In genomic region chr5:87116821-87117512, GRCh38 we compare ENCODE assay signal across 9 cellular contexts.
A peak's percentile ranks its signal among the peaks of the same experiment; 100 is the strongest.
DNase-seq lines count a peak whose midpoint lies in the region; ATAC-seq and TF ChIP-seq lines count a peak whose summit lies in the region.
"Had no signal": no experiment of that assay in that cellular context is flagged by ENCODE, and none has a peak within 500 bp of the region (broad histone marks: within the 10 kb centered on the region; RNA-seq: fewer than 3 reads in every experiment).

No MANE protein-coding gene starts in this region.

- H2BK12ac ChIP-seq in mesenchymal stem cell (ENCODE audit: low read length in 2 of 2) = no peak overlapping the region

- H3K9me3 Mint-ChIP-seq in activated CD4-positive, alpha-beta T cell treated with anti-CD3 and anti-CD28 coated beads for 36 hours (ENCODE audit: low read depth) = no peaks in the 10 kb centered on the region
- H3K9me3 Mint-ChIP-seq: brain had no signal

- no peak overlapping the region for H3K23ac ChIP-seq in mesenchymal stem cell (ENCODE audit: low read length in 2 of 2)

- no peak overlapping the region for H3K4me3 ChIP-seq in HCT116 (replicated peaks in 1 of 2; ENCODE audit: low read depth in 1 of 2, low read length in 2 of 2)
- no peak overlapping the region for H3K4me3 ChIP-seq in mesenchymal stem cell (ENCODE audit: insufficient read depth in 1 of 2, low read depth in 1 of 2, low read length in 2 of 2)

- H3K27ac Mint-ChIP-seq in activated CD4-positive, alpha-beta T cell treated with anti-CD3 and anti-CD28 coated beads for 36 hours = no peak overlapping the region
- H3K27ac Mint-ChIP-seq: brain had no signal

- H3K14ac ChIP-seq in mesenchymal stem cell (ENCODE audit: low read length in 2 of 2) = no peak overlapping the region

- RAD21 ChIA-PET in HCT116 (lab: Charles Lee; ENCODE audit: low non-redundant PET in 1 of 2, low total read pairs in 2 of 2, uncharacterized antibody in 2 of 2, unreplicated experiment in 2 of 2) = no interaction called here

- no peak for TF ChIP-seq POLR2A in HCT116 (IDR thresholded peaks at IDR 0.05; ENCODE audit: borderline replicate concordance, extremely low read depth, insufficient read depth, insufficient read length)

- intact Hi-C loops in activated CD4-positive, alpha-beta T cell treated with anti-CD3 and anti-CD28 coated beads for 36 hours (cut with DNase I, micrococcal nuclease) = no loop called here
- intact Hi-C loops in HCT116 (cut with micrococcal nuclease) = no loop called here

- H3K9me2 ChIP-seq in HCT116 (ENCODE audit: insufficient read depth) = no peaks in the 10 kb centered on the region

- H3K36me3 Mint-ChIP-seq in activated CD4-positive, alpha-beta T cell treated with anti-CD3 and anti-CD28 coated beads for 36 hours (ENCODE audit: low read depth) = no peaks in the 10 kb centered on the region
- H3K36me3 Mint-ChIP-seq: brain had no signal

- H4K8ac ChIP-seq in mesenchymal stem cell (ENCODE audit: low read length) = no peak overlapping the region

- H3K27ac ChIP-seq in HCT116 (ENCODE audit: low read depth, low read length) (no peak overlapping the region), mesenchymal stem cell (ENCODE audit: low read length, poor library complexity, severe bottlenecking) (no peak overlapping the region)

- H4K91ac ChIP-seq in mesenchymal stem cell (ENCODE audit: low read length) = no peak overlapping the region

- H2BK120ac ChIP-seq in mesenchymal stem cell (ENCODE audit: low read depth, low read length) = no peak overlapping the region

- peaks cover 54% of the 10 kb centered on the region for H3K4me1 Mint-ChIP-seq in activated CD4-positive, alpha-beta T cell treated with anti-CD3 and anti-CD28 coated beads for 36 hours
- H3K4me1 Mint-ChIP-seq: brain had no signal

- no peaks in the 10 kb centered on the region for H3K9me3 ChIP-seq in HCT116 (ENCODE audit: control insufficient read depth in 1 of 2, insufficient read depth in 1 of 2, low read depth in 1 of 2, low read length in 2 of 2)
- H3K9me3 ChIP-seq in mesenchymal stem cell (ENCODE audit: control insufficient read depth, low read length) = no peaks in the 10 kb centered on the region

- H3K27me3 ChIP-seq in HCT116 (ENCODE audit: insufficient read depth, low read length) (no peaks in the 10 kb centered on the region), mesenchymal stem cell (ENCODE audit: control insufficient read depth in 1 of 2, insufficient read depth in 1 of 2, low read length in 2 of 2) (no peaks in the 10 kb centered on the region)

- H2BK5ac ChIP-seq in mesenchymal stem cell (ENCODE audit: low read depth, low read length, poor library complexity, severe bottlenecking) = no peak overlapping the region

- H2AFZ ChIP-seq in HCT116 (ENCODE audit: low read depth, low read length, poor library complexity, severe bottlenecking) (peak overlapping the region; percentile 33), mesenchymal stem cell (ENCODE audit: low read depth, low read length) (no peak overlapping the region)

- H3K4me2 ChIP-seq in HCT116 (ENCODE audit: low read length) (no peak overlapping the region), mesenchymal stem cell (ENCODE audit: low read length, poor library complexity, severe bottlenecking) (no peak overlapping the region)

- no peak overlapping the region for H2BK15ac ChIP-seq in mesenchymal stem cell (ENCODE audit: low read depth, poor library complexity, severe bottlenecking)

- TF ChIP-seq CTCF in HCT116 (IDR thresholded peaks at IDR 0.05 in 2 of 3, conservative IDR thresholded peaks at IDR 0.05 in 1 of 3; ENCODE audit: borderline replicate concordance in 1 of 3, insufficient read depth in 1 of 3, low read depth in 2 of 3, low read length in 2 of 3) = no peak

- CTCF ChIA-PET in activated CD4-positive, alpha-beta T cell treated with anti-CD3 and anti-CD28 coated beads for 36 hours (lab: Charles Lee) = interaction anchor here (0.6 to 1.8 kb wide), 7 partner anchors 10 to 283 kb away, joined by 3 to 6 read pairs (median 5); no protein-coding TSS in a partner anchor
- CTCF ChIA-PET in HCT116 (lab: Charles Lee) = no interaction called here

- no peaks in the 10 kb centered on the region for H3K79me1 ChIP-seq in mesenchymal stem cell (replicated peaks; ENCODE audit: low read length, poor library complexity, severe bottlenecking)

- no peak overlapping the region for H3K9ac ChIP-seq in HCT116 (ENCODE audit: low read length)
- no peak overlapping the region for H3K9ac ChIP-seq in mesenchymal stem cell (ENCODE audit: low read length)

- H4K20me1 ChIP-seq in HCT116 (ENCODE audit: insufficient read depth) = no peaks in the 10 kb centered on the region

- 100% methylated on average over 1 of the region's 2 CpGs for WGBS in mesenchymal stem cell

- H3K36me3 ChIP-seq in HCT116 (ENCODE audit: control insufficient read depth in 1 of 2, insufficient read depth in 2 of 2, low read length in 2 of 2) (no peaks in the 10 kb centered on the region), mesenchymal stem cell (ENCODE audit: control insufficient read depth in 1 of 2, insufficient read depth in 2 of 2, low read depth in 1 of 2, low read length in 2 of 2) (no peaks in the 10 kb centered on the region)

- H3K27me3 Mint-ChIP-seq in activated CD4-positive, alpha-beta T cell treated with anti-CD3 and anti-CD28 coated beads for 36 hours = no peaks in the 10 kb centered on the region
- H3K27me3 Mint-ChIP-seq: brain had no signal

- peak; percentile 68 for ATAC-seq in activated CD4-positive, alpha-beta T cell treated with anti-CD3 and anti-CD28 coated beads for 36 hours
- ATAC-seq in HCT116 (no peak), HG03575 (IDR thresholded peaks at IDR 0.05; ENCODE audit: extremely low read depth, insufficient number of reproducible peaks, low FRiP score, unreplicated experiment) (peak; percentile 66), left lobe of liver (no peak)

- POLR2A ChIA-PET in activated CD4-positive, alpha-beta T cell treated with anti-CD3 and anti-CD28 coated beads for 36 hours (lab: Charles Lee) = interaction anchor here (0.7 to 1.1 kb wide), 2 partner anchors 10 to 283 kb away, joined by 3 to 7 read pairs; no protein-coding TSS in a partner anchor
- POLR2A ChIA-PET in HCT116 (lab: Charles Lee) = interaction anchor here (1.0 to 1.6 kb wide), 3 partner anchors 9 to 19 kb away, joined by 3 to 4 read pairs (median 3); no protein-coding TSS in a partner anchor

- no TSS peak for BruUV-seq in HCT116 (replicated peaks; lab: Mats Ljungman, UMichigan)

- no peak for TF ChIP-seq RAD21 in HCT116 (IDR thresholded peaks at IDR 0.05; ENCODE audit: low read depth)

- no peak overlapping the region for H3K18ac ChIP-seq in mesenchymal stem cell (ENCODE audit: low read depth in 1 of 2, low read length in 2 of 2)

- H3K79me2 ChIP-seq in HCT116 (ENCODE audit: insufficient read depth, low read length) = no peaks in the 10 kb centered on the region

- H3K4me1 ChIP-seq in HCT116 (ENCODE audit: control insufficient read depth in 1 of 2, insufficient read depth in 2 of 2, low read length in 2 of 2) (peaks cover 18 to 46% of the 10 kb centered on the region in 2 experiments), mesenchymal stem cell (ENCODE audit: control insufficient read depth, insufficient read depth, low read depth, low read length) (peaks cover 3% of the 10 kb centered on the region)

- no peak overlapping the region for H2AK5ac ChIP-seq in mesenchymal stem cell (ENCODE audit: low read length, severe bottlenecking)

- no peak overlapping the region for H3K4ac ChIP-seq in mesenchymal stem cell (ENCODE audit: low read depth in 1 of 2, low read length in 2 of 2)

- no peak for DNase-seq in activated CD4-positive, alpha-beta T cell treated with anti-CD3 and anti-CD28 coated beads for 36 hours
- no peak for DNase-seq in activated CD4-positive, alpha-beta T cell treated with anti-CD3 and anti-CD28 coated beads for 1 hour
- DNase-seq in HCT116 (ENCODE audit: low read depth, low spot score) (no peak), mesenchymal stem cell (peak; percentile 16), left lobe of liver (ENCODE audit: low spot score) (no peak), HPDE6-E6E7 (ENCODE audit: extremely low spot score) (no peak), cerebellar nuclear complex (lab: John Stamatoyannopoulos, UW) (no peak)

- H3K4me3 Mint-ChIP-seq in activated CD4-positive, alpha-beta T cell treated with anti-CD3 and anti-CD28 coated beads for 36 hours = no peak overlapping the region
- H3K4me3 Mint-ChIP-seq: brain had no signal

TF ChIP-seq in HCT116, 20 proteins besides CTCF, POLR2A, EP300 and RAD21 (continues in another document):
- TF ChIP-seq ZBTB33 (IDR thresholded peaks at IDR 0.05; ENCODE audit: extremely low read depth, insufficient replicate concordance, low read length) (no peak), SRF (IDR thresholded peaks at IDR 0.05; ENCODE audit: low read depth) (no peak), EGR1 (IDR thresholded peaks at IDR 0.05; ENCODE audit: low read depth) (no peak), POLR2AphosphoS5 (IDR thresholded peaks at IDR 0.05; ENCODE audit: low read depth, low read length) (no peak), JUND (IDR thresholded peaks at IDR 0.05) (no peak), YY1 (IDR thresholded peaks at IDR 0.05; ENCODE audit: extremely low read depth, insufficient replicate concordance, low read depth, low read length) (no peak), ATF3 (IDR thresholded peaks at IDR 0.05) (no peak)

Comparison
In these comparisons a context has a peak if more than half of its experiments do, and no peak if none do; other contexts are left out.
1. ATAC-seq: peak in activated CD4-positive, alpha-beta T cell treated with anti-CD3 and anti-CD28 coated beads for 36 hours (single experiment) and HG03575 (single experiment); none in HCT116 (single experiment) and left lobe of liver (single experiment).